15 cellular contexts compared by ENCODE assay signal in the genomic region with DNA sequence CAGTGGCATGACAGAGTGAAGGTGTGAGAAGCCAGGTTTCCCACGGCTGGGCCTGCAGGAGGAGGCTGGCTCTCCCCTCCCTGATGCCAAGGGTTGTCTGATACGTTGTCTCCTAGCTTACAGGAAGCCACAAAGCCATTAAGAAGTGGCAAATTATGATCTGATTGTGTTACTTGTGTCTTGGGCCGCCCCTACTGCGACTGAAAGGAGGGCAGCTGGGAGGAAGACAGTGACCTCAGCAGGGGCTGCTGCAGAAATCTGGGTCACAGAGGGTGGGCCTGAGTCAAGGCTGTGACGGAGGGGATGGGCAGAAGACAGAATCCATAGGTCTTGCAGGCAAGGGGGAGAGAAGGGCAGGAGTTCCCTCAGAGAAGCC.
A peak's percentile ranks its signal among the peaks of the same experiment; 100 is the strongest.
DNase-seq lines count a peak whose midpoint lies in the region; ATAC-seq lines count a peak whose summit lies in the region.
"Had no signal": no experiment of that assay in that cellular context is flagged by ENCODE, and none has a peak within 500 bp of the region (broad histone marks: within the 10 kb centered on the region; RNA-seq: fewer than 3 reads in every experiment).

No MANE protein-coding gene starts in this region.

- H3K27ac Mint-ChIP-seq in central memory CD8-positive, alpha-beta T cell (ENCODE audit: low read depth) = no peak overlapping the region
- no peak overlapping the region for H3K27ac Mint-ChIP-seq in stimulated activated naive CD8-positive, alpha-beta T cell treated with anti-CD3 and anti-CD28 coated beads, Interleukin-15, amount 100 ng/mL, for 72 hours
- H3K27ac Mint-ChIP-seq: memory B cell had no signal

- DNase-seq in activated gamma-delta T cell treated with Interleukin-2 at 50 U/mL for 16 hours (peak; percentile 16), activated gamma-delta T cell (lab: John Stamatoyannopoulos, UW) (no peak), NOMO-1 (lab: John Stamatoyannopoulos, UW; ENCODE audit: unreplicated experiment in 2 of 2) (peak; percentile 49 to 69), cortex of kidney (lab: John Stamatoyannopoulos, UW) (no peak), SIG-M5 treated with dmso at 0.1 percent for 504 hours (lab: John Stamatoyannopoulos, UW; ENCODE audit: unreplicated experiment) (no peak)
- DNase-seq in central memory CD8-positive, alpha-beta T cell (ENCODE audit: low spot score in 2 of 2) = no peak
- no peak for DNase-seq in stimulated activated naive CD8-positive, alpha-beta T cell treated with anti-CD3 and anti-CD28 coated beads, Interleukin-15, amount 100 ng/mL, for 72 hours
- DNase-seq: effector CD4-positive, alpha-beta T cell; heart right ventricle; NCI-H1694; NCI-H510A; PC-9 had no signal

- peaks cover 19% of the 10 kb centered on the region for H3K27me3 Mint-ChIP-seq in central memory CD8-positive, alpha-beta T cell
- peaks cover 9% of the 10 kb centered on the region for H3K27me3 Mint-ChIP-seq in stimulated activated naive CD8-positive, alpha-beta T cell treated with anti-CD3 and anti-CD28 coated beads, Interleukin-15, amount 100 ng/mL, for 72 hours

- no peaks in the 10 kb centered on the region for H3K9me3 Mint-ChIP-seq in central memory CD8-positive, alpha-beta T cell
- H3K9me3 Mint-ChIP-seq in stimulated activated naive CD8-positive, alpha-beta T cell treated with anti-CD3 and anti-CD28 coated beads, Interleukin-15, amount 100 ng/mL, for 72 hours = no peaks in the 10 kb centered on the region
- H3K9me3 Mint-ChIP-seq: memory B cell had no signal

- H3K4me1 Mint-ChIP-seq in central memory CD8-positive, alpha-beta T cell = no peaks in the 10 kb centered on the region
- peaks cover 6% of the 10 kb centered on the region for H3K4me1 Mint-ChIP-seq in stimulated activated naive CD8-positive, alpha-beta T cell treated with anti-CD3 and anti-CD28 coated beads, Interleukin-15, amount 100 ng/mL, for 72 hours
- H3K4me1 Mint-ChIP-seq: memory B cell had no signal

- ATAC-seq in central memory CD8-positive, alpha-beta T cell (replicated peaks; ENCODE audit: extremely low read depth, poor library complexity, severe bottlenecking) = peak; percentile 71
- ATAC-seq in stimulated activated naive CD8-positive, alpha-beta T cell treated with anti-CD3 and anti-CD28 coated beads, Interleukin-15, amount 100 ng/mL, for 72 hours = peak; percentile 58
- no peak for ATAC-seq in GM19455 (IDR thresholded peaks at IDR 0.05; ENCODE audit: unreplicated experiment)
- ATAC-seq: GM12878 had no signal

- H3K36me3 Mint-ChIP-seq in central memory CD8-positive, alpha-beta T cell (ENCODE audit: insufficient read depth) = peaks cover 2% of the 10 kb centered on the region
- H3K36me3 Mint-ChIP-seq: memory B cell had no signal

- no peak overlapping the region for H3K4me3 Mint-ChIP-seq in central memory CD8-positive, alpha-beta T cell
- H3K4me3 Mint-ChIP-seq in stimulated activated naive CD8-positive, alpha-beta T cell treated with anti-CD3 and anti-CD28 coated beads, Interleukin-15, amount 100 ng/mL, for 72 hours = no peak overlapping the region
- H3K4me3 Mint-ChIP-seq: memory B cell had no signal

Comparison
In these comparisons a context has a peak if more than half of its experiments do, and no peak if none do; other contexts are left out.
1. DNase-seq: peak in activated gamma-delta T cell treated with Interleukin-2 at 50 U/mL for 16 hours (single experiment) and NOMO-1 (2 of 2); none in activated gamma-delta T cell (single experiment), central memory CD8-positive, alpha-beta T cell (0 of 2), stimulated activated naive CD8-positive, alpha-beta T cell treated with anti-CD3 and anti-CD28 coated beads, Interleukin-15, amount 100 ng/mL, for 72 hours (0 of 2), cortex of kidney (single experiment) and SIG-M5 treated with dmso at 0.1 percent for 504 hours (single experiment).